Comparison of ENCODE assay signal across 36 cellular contexts in genomic region chr15:69893086-69893485, GRCh38.
"Had no signal": no experiment of that assay in that cellular context is flagged by ENCODE, and none has a peak within 500 bp of the region (broad histone marks: within the 10 kb centered on the region; RNA-seq: fewer than 3 reads in every experiment).

No MANE protein-coding gene starts in this region.

- H3K4me3 Mint-ChIP-seq: activated CD4-positive, alpha-beta memory T cell treated with anti-CD3 and anti-CD28 coated beads, Interleukin-2, amount 10 ng/mL, durations not matched to agents 7 days and 5 days; activated CD4-positive, alpha-beta T cell treated with anti-CD3 and anti-CD28 coated beads for 36 hours; activated CD4-positive, alpha-beta T cell treated with anti-CD3 and anti-CD28 coated beads, Interleukin-2, amount 10 ng/mL, durations not matched to agents 7 days and 5 days; activated CD8-positive, alpha-beta memory T cell treated with anti-CD3 and anti-CD28 coated beads, Interleukin-2, amount 10 ng/mL, durations not matched to agents 7 days and 5 days; activated CD8-positive, alpha-beta T cell treated with anti-CD3 and anti-CD28 coated beads, Interleukin-2, amount 10 ng/mL, durations not matched to agents 7 days and 5 days; activated naive CD4-positive, alpha-beta T cell treated with anti-CD3 and anti-CD28 coated beads, Interleukin-2, amount 10 ng/mL, durations not matched to agents 7 days and 5 days; activated naive CD4-positive, alpha-beta T cell treated with anti-CD3 and anti-CD28 coated beads, Interleukin-2, amount 50 U/mL, for 24 hours; activated naive CD8-positive, alpha-beta T cell; activated naive CD8-positive, alpha-beta T cell treated with anti-CD3 and anti-CD28 coated beads, Interleukin-2, amount 10 ng/mL, durations not matched to agents 7 days and 5 days; activated naive CD8-positive, alpha-beta T cell treated with anti-CD3 and anti-CD28 coated beads, Interleukin-2, amount 50 U/mL, for 24 hours; activated T-cell treated with anti-CD3 and anti-CD28 coated beads, Interleukin-2, amount 50 U/mL, for 24 hours; brain; T-helper 1 cell treated with Interleukin-12 subunit alpha and Interleukin-12 subunit beta and Interleukin-4 antibody, amounts not matched to agents 30 μg/mL and 1 μg/mL, for 36 hours; T-helper 2 cell treated with Interferon-gamma antibody and Interleukin-4, amounts not matched to agents 5 μg/mL and 100 μg/mL, for 36 hours; WTC11 had no signal

- H3K27ac Mint-ChIP-seq: activated CD4-positive, alpha-beta memory T cell treated with anti-CD3 and anti-CD28 coated beads, Interleukin-2, amount 10 ng/mL, durations not matched to agents 7 days and 5 days; activated CD4-positive, alpha-beta T cell treated with anti-CD3 and anti-CD28 coated beads for 36 hours; activated CD4-positive, alpha-beta T cell treated with anti-CD3 and anti-CD28 coated beads, Interleukin-2, amount 10 ng/mL, durations not matched to agents 7 days and 5 days; activated CD8-positive, alpha-beta memory T cell treated with anti-CD3 and anti-CD28 coated beads, Interleukin-2, amount 10 ng/mL, durations not matched to agents 7 days and 5 days; activated CD8-positive, alpha-beta T cell treated with anti-CD3 and anti-CD28 coated beads, Interleukin-2, amount 10 ng/mL, durations not matched to agents 7 days and 5 days; activated naive CD4-positive, alpha-beta T cell treated with anti-CD3 and anti-CD28 coated beads, Interleukin-2, amount 10 ng/mL, durations not matched to agents 7 days and 5 days; activated naive CD4-positive, alpha-beta T cell treated with anti-CD3 and anti-CD28 coated beads, Interleukin-2, amount 50 U/mL, for 24 hours; activated naive CD8-positive, alpha-beta T cell; activated naive CD8-positive, alpha-beta T cell treated with anti-CD3 and anti-CD28 coated beads, Interleukin-2, amount 10 ng/mL, durations not matched to agents 7 days and 5 days; activated naive CD8-positive, alpha-beta T cell treated with anti-CD3 and anti-CD28 coated beads, Interleukin-2, amount 50 U/mL, for 24 hours; activated T-cell treated with anti-CD3 and anti-CD28 coated beads, Interleukin-2, amount 50 U/mL, for 24 hours; activated T-helper 2 cell treated with anti-CD3 and anti-CD28 coated beads, Interferon-gamma antibody, Interleukin-2, Interleukin-4, amounts not matched to agents 10 μg/mL and 5 μg/mL and 100 μg/mL, durations not matched to agents 14 hours and 24 hours and 36 hours; T-helper 1 cell treated with Interleukin-12 subunit alpha and Interleukin-12 subunit beta and Interleukin-4 antibody, amounts not matched to agents 30 μg/mL and 1 μg/mL, for 36 hours; T-helper 2 cell treated with Interferon-gamma antibody and Interleukin-4, amounts not matched to agents 5 μg/mL and 100 μg/mL, for 36 hours; WTC11 had no signal

- H3K4me1 ChIP-seq: ascending aorta had no signal

- H3K4me1 Mint-ChIP-seq: activated CD4-positive, alpha-beta T cell treated with anti-CD3 and anti-CD28 coated beads for 36 hours; activated CD4-positive, alpha-beta T cell treated with anti-CD3 and anti-CD28 coated beads, Interleukin-2, amount 10 ng/mL, durations not matched to agents 7 days and 5 days; activated naive CD4-positive, alpha-beta T cell treated with anti-CD3 and anti-CD28 coated beads, Interleukin-2, amount 10 ng/mL, durations not matched to agents 7 days and 5 days; activated naive CD4-positive, alpha-beta T cell treated with anti-CD3 and anti-CD28 coated beads, Interleukin-2, amount 50 U/mL, for 24 hours; activated naive CD8-positive, alpha-beta T cell treated with anti-CD3 and anti-CD28 coated beads, Interleukin-2, amount 10 ng/mL, durations not matched to agents 7 days and 5 days; activated naive CD8-positive, alpha-beta T cell treated with anti-CD3 and anti-CD28 coated beads, Interleukin-2, amount 50 U/mL, for 24 hours had no signal

- H3K4me3 ChIP-seq: ascending aorta, cardiac muscle cell had no signal

- H3K9me3 ChIP-seq: ascending aorta had no signal

- ATAC-seq: activated CD4-positive, alpha-beta T cell treated with anti-CD3 and anti-CD28 coated beads for 36 hours; activated CD4-positive, CD25-positive, alpha-beta regulatory T cell treated with anti-CD3 and anti-CD28 coated beads, Interleukin-2, amount 50 U/mL, for 24 hours; activated CD8-positive, alpha-beta memory T cell treated with anti-CD3 and anti-CD28 coated beads, Interleukin-2, amount 10 ng/mL, durations not matched to agents 7 days and 5 days; activated CD8-positive, alpha-beta T cell treated with anti-CD3 and anti-CD28 coated beads, Interleukin-2, amount 10 ng/mL, durations not matched to agents 7 days and 5 days; activated naive CD8-positive, alpha-beta T cell treated with anti-CD3 and anti-CD28 coated beads, Interleukin-2, amount 50 U/mL, for 24 hours had no signal

- H3K36me3 ChIP-seq: ascending aorta, cardiac muscle cell had no signal

- H3K27me3 ChIP-seq: ascending aorta, cardiac muscle cell had no signal

- H3K27ac ChIP-seq: ascending aorta, cardiac muscle cell, VCaP had no signal

- DNase-seq: activated CD4-positive, alpha-beta memory T cell treated with anti-CD3 and anti-CD28 coated beads, Interleukin-2, amount 10 ng/mL, durations not matched to agents 7 days and 5 days; activated CD4-positive, alpha-beta T cell treated with anti-CD3 and anti-CD28 coated beads for 1 hour; activated CD4-positive, alpha-beta T cell treated with anti-CD3 and anti-CD28 coated beads for 36 hours; activated CD4-positive, alpha-beta T cell treated with anti-CD3 and anti-CD28 coated beads for 48 hours; activated CD4-positive, alpha-beta T cell treated with anti-CD3 and anti-CD28 coated beads, Interleukin-2, amount 10 ng/mL, durations not matched to agents 7 days and 5 days; activated CD4-positive, alpha-beta T cell treated with anti-CD3 and anti-CD28 coated beads, Interleukin-2, amount 50 U/mL, for 48 hours; activated CD4-positive, CD25-positive, alpha-beta regulatory T cell; activated CD8-positive, alpha-beta memory T cell treated with anti-CD3 and anti-CD28 coated beads for 24 hours; activated CD8-positive, alpha-beta memory T cell treated with anti-CD3 and anti-CD28 coated beads, Interleukin-2, amount 10 ng/mL, durations not matched to agents 7 days and 5 days; activated CD8-positive, alpha-beta memory T cell treated with anti-CD3 and anti-CD28 coated beads, Interleukin-2, amount 50 U/mL, for 48 hours; activated CD8-positive, alpha-beta T cell treated with anti-CD3 and anti-CD28 coated beads, Interleukin-2, amount 10 ng/mL, durations not matched to agents 7 days and 5 days; activated effector memory CD4-positive, alpha-beta T cell treated with Interleukin-2 at 50 U/mL for 16 hours; activated gamma-delta T cell; activated naive CD4-positive, alpha-beta T cell treated with anti-CD3 and anti-CD28 coated beads, Interleukin-2, amount 10 ng/mL, durations not matched to agents 7 days and 5 days; activated naive CD4-positive, alpha-beta T cell treated with Interleukin-2 at 50 U/mL for 16 hours; activated naive CD8-positive, alpha-beta T cell treated with anti-CD3 and anti-CD28 coated beads, Interleukin-2, amount 10 ng/mL, durations not matched to agents 7 days and 5 days; activated naive CD8-positive, alpha-beta T cell treated with anti-CD3 and anti-CD28 coated beads, Interleukin-2, amount 50 U/mL, for 24 hours; activated T-cell treated with anti-CD3 and anti-CD28 coated beads, Interleukin-2, amount 50 U/mL, for 24 hours; activated T-cell treated with anti-CD3 and anti-CD28 coated beads, Interleukin-2, amount 50 U/mL, for 48 hours; central memory CD4-positive, alpha-beta T cell; T-helper 1 cell; T-helper 2 cell; T-helper 9 cell had no signal

- H3K36me3 Mint-ChIP-seq: activated CD8-positive, alpha-beta memory T cell treated with anti-CD3 and anti-CD28 coated beads, Interleukin-2, amount 10 ng/mL, durations not matched to agents 7 days and 5 days; activated naive CD4-positive, alpha-beta T cell treated with anti-CD3 and anti-CD28 coated beads, Interleukin-2, amount 10 ng/mL, durations not matched to agents 7 days and 5 days; activated naive CD8-positive, alpha-beta T cell; brain had no signal

- H3K9me3 Mint-ChIP-seq: activated CD4-positive, alpha-beta memory T cell treated with anti-CD3 and anti-CD28 coated beads, Interleukin-2, amount 10 ng/mL, durations not matched to agents 7 days and 5 days; activated naive CD4-positive, alpha-beta T cell treated with anti-CD3 and anti-CD28 coated beads, Interleukin-2, amount 50 U/mL, for 24 hours; activated T-helper 2 cell treated with anti-CD3 and anti-CD28 coated beads, Interferon-gamma antibody, Interleukin-2, Interleukin-4, amounts not matched to agents 10 μg/mL and 5 μg/mL and 100 μg/mL, durations not matched to agents 14 hours and 24 hours and 36 hours; T-helper 1 cell treated with Interleukin-12 subunit alpha and Interleukin-12 subunit beta and Interleukin-4 antibody, amounts not matched to agents 30 μg/mL and 1 μg/mL, for 36 hours had no signal

- FAIRE-seq: bronchial epithelial cell, TTC549 had no signal
